Comparison of ENCODE assay signal across 12 cellular contexts in the genomic region with DNA sequence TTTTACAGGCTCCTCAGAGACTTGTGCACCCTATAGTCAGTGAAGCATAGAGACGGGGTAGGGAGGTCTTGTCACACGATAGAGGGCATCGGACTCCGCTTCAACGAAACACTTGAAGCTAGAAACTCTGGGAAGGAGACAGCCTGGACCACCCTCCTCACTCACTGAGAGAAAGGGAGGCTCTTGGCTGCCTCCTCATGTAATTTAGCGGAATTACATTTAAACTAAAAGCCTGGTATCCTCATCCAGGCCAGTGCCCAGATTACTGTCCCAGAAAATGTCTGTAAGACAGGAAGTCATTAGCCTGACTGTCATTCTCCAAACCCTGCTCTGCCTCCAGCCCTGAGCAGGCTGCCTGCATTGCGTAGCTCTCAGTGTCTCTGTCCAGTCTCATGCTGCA. TPM values are rescaled to one million over a fixed set of nuclear protein-coding genes. Genes with fewer than 3 reads are reported as not detected.
A peak's percentile ranks its signal among the peaks of the same experiment; 100 is the strongest.
DNase-seq lines count a peak whose midpoint lies in the region; ATAC-seq, FAIRE-seq and TF ChIP-seq lines count a peak whose summit lies in the region.
"Had no signal": no experiment of that assay in that cellular context is flagged by ENCODE, and none has a peak within 500 bp of the region (broad histone marks: within the 10 kb centered on the region; RNA-seq: fewer than 3 reads in every experiment).

No MANE protein-coding gene starts in this region.

- H3K36me3 ChIP-seq in SK-N-SH (replicated peaks in 1 of 2; ENCODE audit: control insufficient read depth in 1 of 2, insufficient read depth in 2 of 2, low read length in 1 of 2) (no peaks in the 10 kb centered on the region), OCI-LY1 (ENCODE audit: insufficient read depth, low read length) (no peaks in the 10 kb centered on the region)

- H3K27me3 ChIP-seq in SK-N-SH (ENCODE audit: insufficient read depth) (no peaks in the 10 kb centered on the region), OCI-LY1 (ENCODE audit: insufficient read depth, low read length) (no peaks in the 10 kb centered on the region)
- H3K27me3 ChIP-seq: upper lobe of left lung had no signal

- H3K27me3 Mint-ChIP-seq in endothelial cell (ENCODE audit: unreplicated experiment) = peaks cover 3% of the 10 kb centered on the region

- H3K36me3 Mint-ChIP-seq in endothelial cell (ENCODE audit: low read depth, unreplicated experiment) = no peaks in the 10 kb centered on the region
- H3K36me3 Mint-ChIP-seq: natural killer cell had no signal

- no peak overlapping the region for H3K4me3 Mint-ChIP-seq in endothelial cell (ENCODE audit: unreplicated experiment)
- H3K4me3 Mint-ChIP-seq: natural killer cell had no signal

- DNase-seq in SK-N-SH (peak; percentile 31), endothelial cell (ENCODE audit: low spot score) (no peak), retinal pigment epithelial cell (ENCODE audit: low read depth) (no peak), H54 (ENCODE audit: insufficient read length, low spot score) (no peak), GOT3 (lab: John Stamatoyannopoulos, UW) (no peak), T-helper 1 cell (no peak)
- DNase-seq: activated CD4-positive, alpha-beta T cell treated with anti-CD3 and anti-CD28 coated beads, Interleukin-2, amount 50 U/mL, for 48 hours; left cardiac atrium; natural killer cell; upper lobe of left lung had no signal

- TF ChIP-seq POLR2A in H54 (IDR thresholded peaks at IDR 0.05; ENCODE audit: low read depth, low read length) = no peak

- peak; percentile 11; the same call in 1 of the 2 replicates for TF ChIP-seq RAD21 in SK-N-SH (IDR thresholded peaks at IDR 0.05; ENCODE audit: low read length)

- TF ChIP-seq CTCF in SK-N-SH (IDR thresholded peaks at IDR 0.05) = no peak
- peak; percentile 34 for TF ChIP-seq CTCF in OCI-LY1 (IDR thresholded peaks at IDR 0.05; ENCODE audit: low read length)
- peak; percentile 56 for TF ChIP-seq CTCF in endothelial cell (IDR thresholded peaks at IDR 0.05; ENCODE audit: unreplicated experiment)
- peak; percentile 36 for TF ChIP-seq CTCF in retinal pigment epithelial cell (conservative IDR thresholded peaks at IDR 0.05; ENCODE audit: low read depth, low read length)

- ATAC-seq in SK-N-SH treated with all-trans-retinoic acid at 6 μM for 48 hours = no peak
- ATAC-seq: left cardiac atrium, natural killer cell had no signal

- no peak for TF ChIP-seq EP300 in SK-N-SH (IDR thresholded peaks at IDR 0.05; ENCODE audit: borderline replicate concordance in 1 of 2, low read depth in 1 of 2, low read length in 1 of 2)

- H3K4me3 ChIP-seq in SK-N-SH (ENCODE audit: low read depth in 2 of 2, low read length in 1 of 2) (no peak overlapping the region), OCI-LY1 (ENCODE audit: low read depth, low read length, poor library complexity, severe bottlenecking) (no peak overlapping the region), retinal pigment epithelial cell (ENCODE audit: low read length) (no peak overlapping the region)
- H3K4me3 ChIP-seq: upper lobe of left lung had no signal

- CTCF ChIA-PET in SK-N-SH (lab: Yijun Ruan, JAX) = no interaction called here

- H3K79me2 ChIP-seq in SK-N-SH (ENCODE audit: insufficient read depth) (no peaks in the 10 kb centered on the region), OCI-LY1 (ENCODE audit: insufficient read depth, low read length) (no peaks in the 10 kb centered on the region)

- H3F3A ChIP-seq in SK-N-SH (replicated peaks; ENCODE audit: insufficient read depth) = no peaks in the 10 kb centered on the region
- H3F3A ChIP-seq in OCI-LY1 (ENCODE audit: insufficient read depth, low read length) = no peaks in the 10 kb centered on the region

- H3K4me2 ChIP-seq in SK-N-SH (no peak overlapping the region), OCI-LY1 (ENCODE audit: low read length) (no peak overlapping the region)

- no peak for FAIRE-seq in H54 (lab: Jason Lieb, UNC)

- H3K9me2 ChIP-seq in SK-N-SH (no peaks in the 10 kb centered on the region), OCI-LY1 (ENCODE audit: low read depth, low read length) (no peaks in the 10 kb centered on the region)

- H3K4me1 ChIP-seq in SK-N-SH (ENCODE audit: control insufficient read depth in 1 of 2, insufficient read depth in 2 of 2, low read depth in 1 of 2, low read length in 1 of 2) (no peaks in the 10 kb centered on the region), OCI-LY1 (ENCODE audit: insufficient read depth, low read length, severe bottlenecking) (no peaks in the 10 kb centered on the region)
- H3K4me1 ChIP-seq: upper lobe of left lung had no signal

- no CpG with 5 or more reads among the region's 7 CpGs for whole genome bisulfite sequencing in SK-N-SH (ENCODE audit: low lambda C conversion rate)

- POLR2A ChIA-PET in SK-N-SH (lab: Yijun Ruan, JAX) = no interaction called here

- no peaks in the 10 kb centered on the region for H3K4me1 Mint-ChIP-seq in endothelial cell (ENCODE audit: unreplicated experiment)
- H3K4me1 Mint-ChIP-seq: natural killer cell had no signal

- H3K27ac ChIP-seq in SK-N-SH (ENCODE audit: low read depth in 2 of 2, low read length in 1 of 2) = no peak overlapping the region
- no peak overlapping the region for H3K27ac ChIP-seq in OCI-LY1 (ENCODE audit: low read depth, low read length, poor library complexity, severe bottlenecking)
- H3K27ac ChIP-seq: upper lobe of left lung had no signal

- no peaks in the 10 kb centered on the region for H4K20me1 ChIP-seq in SK-N-SH (ENCODE audit: insufficient read depth)
- no peaks in the 10 kb centered on the region for H4K20me1 ChIP-seq in OCI-LY1 (ENCODE audit: insufficient read depth, low read length)

- no peak overlapping the region for H3K27ac Mint-ChIP-seq in endothelial cell (ENCODE audit: unreplicated experiment)
- H3K27ac Mint-ChIP-seq: natural killer cell had no signal

- H3K9ac ChIP-seq in SK-N-SH (no peak overlapping the region), OCI-LY1 (ENCODE audit: low read length) (no peak overlapping the region)

- H2AFZ ChIP-seq in SK-N-SH (ENCODE audit: low read depth) (no peak overlapping the region), OCI-LY1 (ENCODE audit: low read length) (no peak overlapping the region)

- H3K9me3 ChIP-seq in SK-N-SH (no peaks in the 10 kb centered on the region), OCI-LY1 (ENCODE audit: low read length) (no peaks in the 10 kb centered on the region)
- H3K9me3 ChIP-seq: upper lobe of left lung had no signal

- no peaks in the 10 kb centered on the region for H3K9me3 Mint-ChIP-seq in endothelial cell (ENCODE audit: unreplicated experiment)
- H3K9me3 Mint-ChIP-seq: natural killer cell had no signal

TF ChIP-seq in SK-N-SH, 30 proteins besides CTCF, POLR2A, EP300 and RAD21 (continues in another document):
- TF ChIP-seq RCOR1 (IDR thresholded peaks at IDR 0.05; ENCODE audit: low read length) (no peak), NFIC (IDR thresholded peaks at IDR 0.05; ENCODE audit: borderline replicate concordance) (no peak), ELF1 (IDR thresholded peaks at IDR 0.05) (no peak), FOXM1 (IDR thresholded peaks at IDR 0.05; ENCODE audit: low read depth) (no peak), CHD2 (IDR thresholded peaks at IDR 0.05; ENCODE audit: low read length, partially characterized antibody) (no peak), TCF12 (IDR thresholded peaks at IDR 0.05) (no peak), FOXJ3 (CRISPR knock-in tag; IDR thresholded peaks at IDR 0.05) (no peak), EZH2phosphoT487 (IDR thresholded peaks at IDR 0.05; ENCODE audit: borderline replicate concordance, low read depth) (no peak)
- TF ChIP-seq, protein P1, sequence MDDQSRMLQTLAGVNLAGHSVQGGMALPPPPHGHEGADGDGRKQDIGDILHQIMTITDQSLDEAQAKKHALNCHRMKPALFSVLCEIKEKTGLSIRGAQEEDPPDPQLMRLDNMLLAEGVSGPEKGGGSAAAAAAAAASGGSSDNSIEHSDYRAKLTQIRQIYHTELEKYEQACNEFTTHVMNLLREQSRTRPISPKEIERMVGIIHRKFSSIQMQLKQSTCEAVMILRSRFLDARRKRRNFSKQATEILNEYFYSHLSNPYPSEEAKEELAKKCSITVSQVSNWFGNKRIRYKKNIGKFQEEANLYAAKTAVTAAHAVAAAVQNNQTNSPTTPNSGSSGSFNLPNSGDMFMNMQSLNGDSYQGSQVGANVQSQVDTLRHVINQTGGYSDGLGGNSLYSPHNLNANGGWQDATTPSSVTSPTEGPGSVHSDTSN (IDR thresholded peaks at IDR 0.05) = no peak

TF ChIP-seq in SK-N-SH treated with all-trans-retinoic acid at 6 μM for 48 hours, 23 proteins besides CTCF, POLR2A, EP300 and RAD21 (continues in another document):
- no peak for TF ChIP-seq RARB (CRISPR knock-in tag; IDR thresholded peaks at IDR 0.05)
- TF ChIP-seq, protein P2, sequence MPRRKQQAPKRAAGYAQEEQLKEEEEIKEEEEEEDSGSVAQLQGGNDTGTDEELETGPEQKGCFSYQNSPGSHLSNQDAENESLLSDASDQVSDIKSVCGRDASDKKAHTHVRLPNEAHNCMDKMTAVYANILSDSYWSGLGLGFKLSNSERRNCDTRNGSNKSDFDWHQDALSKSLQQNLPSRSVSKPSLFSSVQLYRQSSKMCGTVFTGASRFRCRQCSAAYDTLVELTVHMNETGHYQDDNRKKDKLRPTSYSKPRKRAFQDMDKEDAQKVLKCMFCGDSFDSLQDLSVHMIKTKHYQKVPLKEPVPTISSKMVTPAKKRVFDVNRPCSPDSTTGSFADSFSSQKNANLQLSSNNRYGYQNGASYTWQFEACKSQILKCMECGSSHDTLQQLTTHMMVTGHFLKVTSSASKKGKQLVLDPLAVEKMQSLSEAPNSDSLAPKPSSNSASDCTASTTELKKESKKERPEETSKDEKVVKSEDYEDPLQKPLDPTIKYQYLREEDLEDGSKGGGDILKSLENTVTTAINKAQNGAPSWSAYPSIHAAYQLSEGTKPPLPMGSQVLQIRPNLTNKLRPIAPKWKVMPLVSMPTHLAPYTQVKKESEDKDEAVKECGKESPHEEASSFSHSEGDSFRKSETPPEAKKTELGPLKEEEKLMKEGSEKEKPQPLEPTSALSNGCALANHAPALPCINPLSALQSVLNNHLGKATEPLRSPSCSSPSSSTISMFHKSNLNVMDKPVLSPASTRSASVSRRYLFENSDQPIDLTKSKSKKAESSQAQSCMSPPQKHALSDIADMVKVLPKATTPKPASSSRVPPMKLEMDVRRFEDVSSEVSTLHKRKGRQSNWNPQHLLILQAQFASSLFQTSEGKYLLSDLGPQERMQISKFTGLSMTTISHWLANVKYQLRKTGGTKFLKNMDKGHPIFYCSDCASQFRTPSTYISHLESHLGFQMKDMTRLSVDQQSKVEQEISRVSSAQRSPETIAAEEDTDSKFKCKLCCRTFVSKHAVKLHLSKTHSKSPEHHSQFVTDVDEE (CRISPR knock-in tag; IDR thresholded peaks at IDR 0.05) = no peak
- TF ChIP-seq ZNF8 (CRISPR knock-in tag; IDR thresholded peaks at IDR 0.05) = no peak

RNA-seq across cellular contexts. Expression of a gene that starts 36.0 kb away (rescaled TPM):
- polyA plus RNA-seq in SK-N-SH (2012; rRNA removed) = 14.0 and 14.3 TPM in 2 replicates
- polyA plus RNA-seq in SK-N-SH (2012; cell fraction: cytosol; rRNA removed) = 11.5 and 13.8 TPM in 2 replicates
- polyA plus RNA-seq in SK-N-SH (2012; cell fraction: nucleus; rRNA removed) = 7.2 and 8.4 TPM in 2 replicates
- 13.0 TPM for total RNA-seq in endothelial cell (ENCODE audit: unreplicated experiment)

RNA-seq across cellular contexts. Expression of a gene that starts 38.2 kb away (rescaled TPM):
- 60.5 and 63.1 TPM in 2 replicates for polyA plus RNA-seq in SK-N-SH (2012; rRNA removed)
- 42.5 and 51.5 TPM in 2 replicates for polyA plus RNA-seq in SK-N-SH (2012; cell fraction: cytosol; rRNA removed)
- 53.0 and 54.4 TPM in 2 replicates for polyA plus RNA-seq in SK-N-SH (2012; cell fraction: nucleus; rRNA removed)
- 93.7 TPM for total RNA-seq in endothelial cell (ENCODE audit: unreplicated experiment)

RNA-seq across cellular contexts. Expression of a gene that starts 57.4 kb away (rescaled TPM):
- 0.24 and 0.66 TPM in 2 replicates for polyA plus RNA-seq in SK-N-SH (2012; rRNA removed)
- 0.18 and 0.22 TPM in 2 replicates for polyA plus RNA-seq in SK-N-SH (2012; cell fraction: cytosol; rRNA removed)
- polyA plus RNA-seq in SK-N-SH (2012; cell fraction: nucleus; rRNA removed) = 0.37 and 0.48 TPM in 2 replicates
- 0.97 TPM for total RNA-seq in endothelial cell (ENCODE audit: unreplicated experiment)
- total RNA-seq: left cardiac atrium had no signal
